1 cellular context compared by ENCODE assay signal in genomic region chr21:38788275-38788911, GRCh38.
TF ChIP-seq lines count a peak whose summit lies in the region.

No MANE protein-coding gene starts in this region.

TF ChIP-seq in IMR-90, 13 proteins besides CTCF, POLR2A, EP300 and RAD21 (continued from another document):
- no peak for TF ChIP-seq USF2 (IDR thresholded peaks at IDR 0.05; ENCODE audit: low read depth, low read length)
